Comparison of ENCODE assay signal across 24 cellular contexts in the genomic region with DNA sequence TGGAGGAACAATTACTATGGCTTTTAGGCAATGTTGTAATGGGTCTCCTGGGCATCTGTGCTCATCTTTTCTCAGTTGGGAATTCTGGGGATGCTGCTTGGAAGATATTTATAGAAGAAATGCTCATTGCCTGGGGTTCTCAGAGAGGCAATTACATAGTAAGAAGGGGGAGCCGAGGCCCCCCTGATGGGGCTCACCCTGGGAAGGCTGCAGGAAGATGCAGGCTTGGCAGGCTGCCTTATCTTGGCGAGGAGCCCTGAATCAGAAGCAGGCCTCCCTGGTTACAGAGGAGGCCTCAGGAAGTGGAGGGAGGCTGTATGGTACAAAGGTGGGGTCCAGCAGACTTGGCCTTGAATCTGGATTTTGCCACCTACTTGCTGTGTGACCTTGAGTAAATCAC.
DNase-seq lines count a peak whose midpoint lies in the region; ATAC-seq and TF ChIP-seq lines count a peak whose summit lies in the region.
"Had no signal": no experiment of that assay in that cellular context is flagged by ENCODE, and none has a peak within 500 bp of the region (broad histone marks: within the 10 kb centered on the region; RNA-seq: fewer than 3 reads in every experiment).

No MANE protein-coding gene starts in this region.

- 84% methylated on average over 2 of the region's 2 CpGs for WGBS in SK-N-SH (ENCODE audit: low lambda C conversion rate)
- WGBS in body of pancreas, 2 donors = 42 to 79% methylated on average over 2 of the region's 2 CpGs
- 21% methylated on average over 2 of the region's 2 CpGs for WGBS in right cardiac atrium

- H3K4me1 ChIP-seq in SK-N-SH (ENCODE audit: control insufficient read depth in 1 of 2, insufficient read depth in 2 of 2, low read depth in 1 of 2, low read length in 1 of 2) (peaks cover 0 to 18% of the 10 kb centered on the region in 2 experiments; a peak in 1 of 4 replicates), body of pancreas (peaks cover 60% of the 10 kb centered on the region), right cardiac atrium (ENCODE audit: control insufficient read depth, insufficient read depth, low read length) (peaks cover 5% of the 10 kb centered on the region), gastrocnemius medialis (peaks cover 54 to 76% of the 10 kb centered on the region in 2 donors)

- H3K27ac ChIP-seq in SK-N-SH (ENCODE audit: low read depth in 2 of 2, low read length in 1 of 2) = no peak overlapping the region; a peak in 1 of 4 replicates
- peak overlapping the region in 3 of 4 donors; percentile 7 to 48 (median 9) for H3K27ac ChIP-seq in body of pancreas
- peak overlapping the region; percentile 33 for H3K27ac ChIP-seq in right cardiac atrium (ENCODE audit: low read length)
- H3K27ac ChIP-seq in gastrocnemius medialis = peak overlapping the region; percentile 73 to 90 (median 83)
- H3K27ac ChIP-seq: GM23248, HL-60, psoas muscle, spleen had no signal

- H3K4me3 ChIP-seq in SK-N-SH (ENCODE audit: low read depth in 2 of 2, low read length in 1 of 2) (no peak overlapping the region), body of pancreas (no peak overlapping the region), right cardiac atrium (ENCODE audit: low read length) (no peak overlapping the region), gastrocnemius medialis (no peak overlapping the region)
- H3K4me3 ChIP-seq: GM23248, psoas muscle, spleen, upper lobe of right lung had no signal

- no peaks in the 10 kb centered on the region for H3K79me2 ChIP-seq in SK-N-SH (ENCODE audit: insufficient read depth)

- ATAC-seq in body of pancreas = no peak
- peak; percentile 51 to 57 for ATAC-seq in right cardiac atrium
- no peak for ATAC-seq in gastrocnemius medialis
- ATAC-seq in HG03039 (IDR thresholded peaks at IDR 0.05; ENCODE audit: unreplicated experiment) = no peak
- no peak for ATAC-seq in HG03108 (IDR thresholded peaks at IDR 0.05; ENCODE audit: unreplicated experiment)
- ATAC-seq: activated naive CD4-positive, alpha-beta T cell treated with anti-CD3 and anti-CD28 coated beads, Interleukin-2, amount 50 U/mL, for 72 hours; activated T-cell treated with anti-CD3 and anti-CD28 coated beads, Interleukin-2, amount 50 U/mL, for 72 hours; psoas muscle; stimulated activated naive CD8-positive, alpha-beta T cell treated with anti-CD3 and anti-CD28 coated beads, Interleukin-15, amount 100 ng/mL, for 72 hours; upper lobe of right lung had no signal

- H3K9me3 ChIP-seq in SK-N-SH (no peaks in the 10 kb centered on the region), body of pancreas (no peaks in the 10 kb centered on the region), right cardiac atrium (ENCODE audit: control insufficient read depth, low read length) (no peaks in the 10 kb centered on the region), gastrocnemius medialis (no peaks in the 10 kb centered on the region)
- H3K9me3 ChIP-seq: psoas muscle, spleen, upper lobe of right lung had no signal

- H3K36me3 ChIP-seq in SK-N-SH (replicated peaks in 1 of 2; ENCODE audit: control insufficient read depth in 1 of 2, insufficient read depth in 2 of 2, low read length in 1 of 2) = peaks cover 0 to 4% of the 10 kb centered on the region in 2 experiments
- H3K36me3 ChIP-seq in body of pancreas (replicated peaks in 1 of 2; ENCODE audit: insufficient read depth in 1 of 2, low read depth in 2 of 2) = peaks cover 0 to 1% of the 10 kb centered on the region in 2 donors
- H3K36me3 ChIP-seq in gastrocnemius medialis = no peaks in the 10 kb centered on the region
- H3K36me3 ChIP-seq: spleen, upper lobe of right lung had no signal

- no peak overlapping the region for H2AFZ ChIP-seq in SK-N-SH (ENCODE audit: low read depth)
- H2AFZ ChIP-seq: GM23248 had no signal

- no peak for TF ChIP-seq POLR2A in body of pancreas (IDR thresholded peaks at IDR 0.05)
- no peak for TF ChIP-seq POLR2A in gastrocnemius medialis (IDR thresholded peaks at IDR 0.05)

- no peak overlapping the region for H3K4me2 ChIP-seq in SK-N-SH

- H3K27me3 ChIP-seq in SK-N-SH (ENCODE audit: insufficient read depth) = no peaks in the 10 kb centered on the region
- H3K27me3 ChIP-seq in body of pancreas = no peaks in the 10 kb centered on the region
- H3K27me3 ChIP-seq in right cardiac atrium (ENCODE audit: control insufficient read depth, insufficient read depth) = no peaks in the 10 kb centered on the region
- no peaks in the 10 kb centered on the region for H3K27me3 ChIP-seq in gastrocnemius medialis
- H3K27me3 ChIP-seq: spleen, upper lobe of right lung had no signal

- TF ChIP-seq EP300 in SK-N-SH (IDR thresholded peaks at IDR 0.05; ENCODE audit: borderline replicate concordance in 1 of 2, low read depth in 1 of 2, low read length in 1 of 2) = no peak

- CTCF ChIA-PET in SK-N-SH (lab: Yijun Ruan, JAX) = interaction anchor here (1.3 kb wide), 2 partner anchors 13 to 28 kb away, joined by 3 read pairs; no protein-coding TSS in a partner anchor

- no peaks in the 10 kb centered on the region for H3F3A ChIP-seq in SK-N-SH (replicated peaks; ENCODE audit: insufficient read depth)

- no peaks in the 10 kb centered on the region; the same call in 1 of the 2 replicates for H4K20me1 ChIP-seq in SK-N-SH (ENCODE audit: insufficient read depth)

- in situ Hi-C loops in gastrocnemius medialis (cut with MboI; ENCODE audit: low sequenced_read_pairs in 4 of 4) = no loop called here

- intact Hi-C loops in body of pancreas (cut with DNase I) (no loop called here), right cardiac atrium (cut with DNase I) (no loop called here), gastrocnemius medialis (cut with DNase I; ENCODE audit: low total_unique reads) (no loop called here)

- TF ChIP-seq CTCF in SK-N-SH (IDR thresholded peaks at IDR 0.05) (no peak), body of pancreas (IDR thresholded peaks at IDR 0.05) (no peak), gastrocnemius medialis (IDR thresholded peaks at IDR 0.05 in 4 of 5, conservative IDR thresholded peaks at IDR 0.05 in 1 of 5) (no peak)

- no peaks in the 10 kb centered on the region for H3K9me2 ChIP-seq in SK-N-SH

- no peak overlapping the region for H3K9ac ChIP-seq in SK-N-SH
- H3K9ac ChIP-seq: GM23248 had no signal

- POLR2A ChIA-PET in SK-N-SH (lab: Yijun Ruan, JAX) = no interaction called here

- TF ChIP-seq RAD21 in SK-N-SH (IDR thresholded peaks at IDR 0.05; ENCODE audit: low read length) = no peak

- DNase-seq in SK-N-SH (no peak), body of pancreas (peak in 3 of 4 donors; percentile 18 to 51 (median 44)), right cardiac atrium (peak; percentile 35 to 84 (median 79)), gastrocnemius medialis (no peak), HuH-7 (ENCODE audit: low spot score) (no peak)
- DNase-seq: activated CD4-positive, CD25-positive, alpha-beta regulatory T cell treated with anti-CD3 and anti-CD28 coated beads, Interleukin-2, amount 50 U/mL, for 72 hours; activated T-cell treated with anti-CD3 and anti-CD28 coated beads, Interleukin-2, amount 50 U/mL, for 72 hours; COR-L47; DMS79 treated with DMSO at 0.1 percent for 48 hours; foreskin fibroblast; GM23248; MM.1S; NCI-H187; NCI-H345; NK-92 treated with Interleukin-12 subunit alpha and Interleukin-12 subunit beta, amount 100 ng/mL, for 24 hours; psoas muscle; spleen; stimulated activated CD4-positive, alpha-beta T cell treated with anti-CD3 and anti-CD28 coated beads, Interleukin-4, amount 100 ng/mL, for 24 hours; stimulated activated naive CD8-positive, alpha-beta T cell treated with anti-CD3 and anti-CD28 coated beads, Interleukin-15, amount 100 ng/mL, for 72 hours; upper lobe of right lung had no signal

TF ChIP-seq in SK-N-SH, 30 proteins besides CTCF, POLR2A, EP300 and RAD21:
- TF ChIP-seq POLR2AphosphoS5 (IDR thresholded peaks at IDR 0.05; ENCODE audit: low read depth, low read length) (no peak), ELF1 (IDR thresholded peaks at IDR 0.05) (no peak), JUND (IDR thresholded peaks at IDR 0.05) (no peak), TAF1 (IDR thresholded peaks at IDR 0.05; ENCODE audit: borderline replicate concordance, low read depth, low read length) (no peak), FOXM1 (IDR thresholded peaks at IDR 0.05; ENCODE audit: low read depth) (no peak), NFIC (IDR thresholded peaks at IDR 0.05; ENCODE audit: borderline replicate concordance) (peak; percentile 39; the same call in 1 of the 2 replicates), CHD2 (IDR thresholded peaks at IDR 0.05; ENCODE audit: low read length, partially characterized antibody) (no peak)
- TF ChIP-seq, protein P1, sequence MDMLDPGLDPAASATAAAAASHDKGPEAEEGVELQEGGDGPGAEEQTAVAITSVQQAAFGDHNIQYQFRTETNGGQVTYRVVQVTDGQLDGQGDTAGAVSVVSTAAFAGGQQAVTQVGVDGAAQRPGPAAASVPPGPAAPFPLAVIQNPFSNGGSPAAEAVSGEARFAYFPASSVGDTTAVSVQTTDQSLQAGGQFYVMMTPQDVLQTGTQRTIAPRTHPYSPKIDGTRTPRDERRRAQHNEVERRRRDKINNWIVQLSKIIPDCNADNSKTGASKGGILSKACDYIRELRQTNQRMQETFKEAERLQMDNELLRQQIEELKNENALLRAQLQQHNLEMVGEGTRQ (IDR thresholded peaks at IDR 0.05; ENCODE audit: borderline replicate concordance, low read depth, low read length) = no peak
- TF ChIP-seq, protein P2, sequence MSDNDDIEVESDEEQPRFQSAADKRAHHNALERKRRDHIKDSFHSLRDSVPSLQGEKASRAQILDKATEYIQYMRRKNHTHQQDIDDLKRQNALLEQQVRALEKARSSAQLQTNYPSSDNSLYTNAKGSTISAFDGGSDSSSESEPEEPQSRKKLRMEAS (IDR thresholded peaks at IDR 0.05; ENCODE audit: low read depth) = no peak

Comparison
In these comparisons a context has a peak if more than half of its experiments do, and no peak if none do; other contexts are left out.
1. DNase-seq: peak in body of pancreas (3 of 4) and right cardiac atrium (3 of 3); none in SK-N-SH (single experiment), gastrocnemius medialis (0 of 2) and HuH-7 (single experiment).
2. H3K27ac ChIP-seq: peak in body of pancreas (3 of 4), right cardiac atrium (single experiment) and gastrocnemius medialis (4 of 4); none in SK-N-SH (0 of 2).
3. ATAC-seq: peak in right cardiac atrium (2 of 2); none in body of pancreas (single experiment), gastrocnemius medialis (0 of 2), HG03039 (single experiment) and HG03108 (single experiment).